ENCODE assay signal across 8 cellular contexts in the genomic region with DNA sequence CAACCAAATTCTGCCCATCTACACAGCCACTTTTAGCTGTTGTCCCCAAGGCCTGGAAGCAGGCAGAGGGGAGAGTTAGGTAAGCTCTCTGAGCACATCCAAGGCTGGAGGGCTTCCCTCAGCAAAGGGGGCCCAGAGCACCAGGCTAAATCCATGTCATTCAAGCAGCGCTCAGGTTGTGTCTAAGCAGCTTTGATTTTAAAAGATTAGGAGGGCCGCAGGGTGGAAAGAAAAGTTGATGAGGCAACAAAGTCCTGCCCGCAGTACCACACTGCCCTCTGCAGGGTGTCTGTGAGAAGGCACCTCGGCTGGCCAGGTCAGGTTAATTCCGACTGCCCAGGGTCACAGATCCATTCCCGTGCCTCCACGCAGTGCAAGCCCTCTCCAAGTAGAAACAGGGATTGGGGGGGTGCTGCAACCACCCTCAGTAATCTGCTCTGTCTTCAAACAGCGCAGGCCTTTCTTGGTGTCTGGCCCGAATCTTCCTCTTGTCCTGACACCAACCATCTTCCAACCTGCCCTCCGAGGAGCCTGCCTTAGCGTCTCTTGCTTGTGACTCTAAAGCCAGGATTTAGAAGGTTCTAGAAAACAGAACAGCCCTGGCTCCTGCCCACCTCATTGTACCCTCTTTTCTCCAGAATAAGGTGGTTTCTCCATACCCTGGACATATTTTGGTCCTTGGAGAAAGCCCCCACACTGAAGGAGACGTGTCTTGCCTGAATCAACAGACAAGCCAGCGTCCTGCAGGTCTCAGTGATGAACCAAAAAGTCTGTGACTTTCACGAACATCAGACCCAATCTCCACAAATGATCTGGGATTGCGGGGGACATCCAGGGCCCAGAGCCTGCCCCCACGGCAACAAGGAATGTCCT.
DNase-seq lines count a peak whose midpoint lies in the region; ATAC-seq, FAIRE-seq and TF ChIP-seq lines count a peak whose summit lies in the region.

No MANE protein-coding gene starts in this region.

- 31 to 44% (median 43%) methylated on average over 13 to 16 of the region's 16 CpGs for WGBS in stomach, 5 donors

- intact Hi-C loops in stomach (cut with DNase I; ENCODE audit: low total_unique reads): loop anchor here (10.0 kb wide), 1 partner anchor 1029 kb away; no protein-coding TSS in a partner anchor

- no peak for TF ChIP-seq EP300 in stomach (IDR thresholded peaks at IDR 0.05)

- H3K4me3 ChIP-seq in Loucy (ENCODE audit: low read length, poor library complexity, severe bottlenecking): no peak overlapping the region
- no peak overlapping the region for H3K4me3 ChIP-seq in neural progenitor cell
- no peak overlapping the region for H3K4me3 ChIP-seq in stomach

- no peaks in the 10 kb centered on the region for H3K36me3 Mint-ChIP-seq in neural progenitor cell

- no peaks in the 10 kb centered on the region for H3K27me3 ChIP-seq in Loucy (ENCODE audit: insufficient read depth, low read length, poor library complexity, severe bottlenecking)
- no peaks in the 10 kb centered on the region for H3K27me3 ChIP-seq in neural progenitor cell
- no peaks in the 10 kb centered on the region for H3K27me3 ChIP-seq in stomach

- H3K79me2 ChIP-seq in Loucy (ENCODE audit: insufficient read depth, low read length) (no peaks in the 10 kb centered on the region), neural progenitor cell (ENCODE audit: low read depth) (no peaks in the 10 kb centered on the region)

- H3K27ac ChIP-seq in neural progenitor cell (no peak overlapping the region), stomach (peak overlapping the region in 4 of 5 donors; percentile 56 to 78 (median 58))

- no peak for TF ChIP-seq POLR2A in stomach (IDR thresholded peaks at IDR 0.05)

- peaks cover 9% of the 10 kb centered on the region for H3K27me3 Mint-ChIP-seq in neural progenitor cell (ENCODE audit: insufficient read depth, low read depth)

- peak; percentile 58 for DNase-seq in GM18507 (ENCODE audit: extremely low spot score, insufficient read length, low read depth)
- DNase-seq in SHP77 treated with DMSO at 0.1 percent for 48 hours (lab: John Stamatoyannopoulos, UW): peak; percentile 53
- DNase-seq in activated effector memory CD4-positive, alpha-beta T cell treated with Interleukin-2 at 50 U/mL for 16 hours: peak; percentile 32
- peak; percentile 82 for DNase-seq in foreskin melanocyte
- DNase-seq in neural progenitor cell (ENCODE audit: low spot score): peak; percentile 89
- DNase-seq in stomach: peak; percentile 78

- H3K4me2 ChIP-seq in Loucy (ENCODE audit: low read depth, low read length, poor library complexity, severe bottlenecking) (no peak overlapping the region), neural progenitor cell (peak overlapping the region; percentile 14)

- peaks cover 2% of the 10 kb centered on the region for H3K9me3 Mint-ChIP-seq in neural progenitor cell

- no peak for ATAC-seq in GM18861 (IDR thresholded peaks at IDR 0.05; ENCODE audit: unreplicated experiment)

- H3K4me3 Mint-ChIP-seq in neural progenitor cell: no peak overlapping the region

- TF ChIP-seq CTCF in Loucy (conservative IDR thresholded peaks at IDR 0.05; ENCODE audit: low read length) (peak; percentile 94), neural progenitor cell (IDR thresholded peaks at IDR 0.05) (peak; percentile 96), stomach (IDR thresholded peaks at IDR 0.05) (peak in 5 of 7 experiments; percentile 64 to 97 (median 92))

- H3K9me2 ChIP-seq in Loucy (replicated peaks; ENCODE audit: low read depth, low read length): no peaks in the 10 kb centered on the region

- peak overlapping the region; percentile 93 for H3K27ac Mint-ChIP-seq in neural progenitor cell

- no peak for FAIRE-seq in GM18507 (lab: Jason Lieb, UNC)

- H3K9me3 ChIP-seq in Loucy (ENCODE audit: insufficient read depth, low read depth, low read length): no peaks in the 10 kb centered on the region
- no peaks in the 10 kb centered on the region for H3K9me3 ChIP-seq in neural progenitor cell (ENCODE audit: low read depth)
- peaks cover 0 to 9% (median 0%) of the 10 kb centered on the region in 4 donors for H3K9me3 ChIP-seq in stomach

- H2AFZ ChIP-seq in Loucy (ENCODE audit: low read length) (peak overlapping the region; percentile 51; the same call in 1 of the 2 replicates), neural progenitor cell (replicated peaks) (no peak overlapping the region)

- H3K36me3 ChIP-seq in Loucy (ENCODE audit: insufficient read depth, low read length): no peaks in the 10 kb centered on the region
- H3K36me3 ChIP-seq in neural progenitor cell: no peaks in the 10 kb centered on the region
- no peaks in the 10 kb centered on the region for H3K36me3 ChIP-seq in stomach

- no peaks in the 10 kb centered on the region for H3F3A ChIP-seq in Loucy (ENCODE audit: low read depth)
- H3F3A ChIP-seq in neural progenitor cell (ENCODE audit: low read depth): peaks cover 3% of the 10 kb centered on the region

- peaks cover 3% of the 10 kb centered on the region for H4K20me1 ChIP-seq in Loucy (ENCODE audit: insufficient read depth, low read length, poor library complexity, severe bottlenecking)
- no peaks in the 10 kb centered on the region for H4K20me1 ChIP-seq in neural progenitor cell (ENCODE audit: low read depth)

- H3K4me1 Mint-ChIP-seq in neural progenitor cell: peaks cover 33% of the 10 kb centered on the region

- H3K4me1 ChIP-seq in Loucy (ENCODE audit: insufficient read depth, low read length, poor library complexity, severe bottlenecking) (no peaks in the 10 kb centered on the region), neural progenitor cell (peaks cover 21% of the 10 kb centered on the region), stomach (peaks cover 10 to 31% (median 21%) of the 10 kb centered on the region in 4 donors)

- H3K9ac ChIP-seq in Loucy (ENCODE audit: low read depth, low read length, poor library complexity, severe bottlenecking): no peak overlapping the region
- no peak overlapping the region for H3K9ac ChIP-seq in neural progenitor cell

Comparison
In these comparisons a context has a peak if more than half of its experiments do, and no peak if none do; other contexts are left out.
1. DNase-seq: peak in every context shown above with its lines; median percentile 89 in neural progenitor cell; 82 in foreskin melanocyte; 78 in stomach; 58 in GM18507; 53 in SHP77 treated with DMSO at 0.1 percent for 48 hours; 32 in activated effector memory CD4-positive, alpha-beta T cell treated with Interleukin-2 at 50 U/mL for 16 hours.